25 cellular contexts compared by ENCODE assay signal in the genomic region with DNA sequence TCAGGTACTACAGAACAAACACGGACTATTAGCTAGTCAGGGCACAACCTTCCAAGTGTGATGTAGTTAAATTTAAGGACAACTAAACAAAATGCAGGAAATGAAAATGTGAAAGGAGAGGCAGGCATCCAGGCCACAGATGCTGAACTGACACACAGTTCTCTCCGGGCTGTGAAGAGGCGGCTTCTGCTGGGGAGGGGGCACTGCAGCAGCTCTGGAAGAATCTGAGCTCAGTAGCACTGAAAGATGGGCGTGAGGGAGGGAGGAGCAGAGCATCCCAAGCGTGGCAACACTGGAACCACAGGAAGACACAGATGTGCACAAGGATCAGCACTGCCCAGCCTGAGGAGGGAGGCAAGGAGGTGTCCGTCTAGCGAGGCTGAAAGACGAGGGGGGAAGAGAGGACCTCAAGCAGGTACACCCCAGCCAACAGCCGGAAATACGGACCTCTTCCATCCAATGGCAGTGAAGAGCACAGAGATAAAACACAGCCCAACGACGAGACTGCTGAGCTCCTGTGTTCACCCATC. TPM values are rescaled to one million over a fixed set of nuclear protein-coding genes. Genes with fewer than 3 reads are reported as not detected.
DNase-seq lines count a peak whose midpoint lies in the region; ATAC-seq and TF ChIP-seq lines count a peak whose summit lies in the region.
"Had no signal": no experiment of that assay in that cellular context is flagged by ENCODE, and none has a peak within 500 bp of the region (broad histone marks: within the 10 kb centered on the region; RNA-seq: fewer than 3 reads in every experiment).

No MANE protein-coding gene starts in this region.

- no peak overlapping the region for H3K4me3 ChIP-seq in Caco-2 (ENCODE audit: low read depth, low read length)
- H3K4me3 ChIP-seq: mucosa of descending colon, vagina had no signal

- CTCF ChIA-PET in activated CD4-positive, alpha-beta T cell treated with anti-CD3 and anti-CD28 coated beads, Interleukin-2, amount 10 ng/mL, durations not matched to agents 7 days and 5 days (lab: Charles Lee), result interaction anchor here (1.0 to 1.5 kb wide), 4 partner anchors 11 to 629 kb away, joined by 3 to 5 read pairs (median 4); a partner anchor contains a TSS
- CTCF ChIA-PET in Caco-2 (lab: Charles Lee), result interaction anchor here (0.7 kb wide), 1 partner anchor 21 kb away, joined by 3 read pairs; no protein-coding TSS in a partner anchor

- no peaks in the 10 kb centered on the region for H3K27me3 Mint-ChIP-seq in activated CD4-positive, alpha-beta T cell treated with anti-CD3 and anti-CD28 coated beads, Interleukin-2, amount 10 ng/mL, durations not matched to agents 24 days and 14 days
- no peaks in the 10 kb centered on the region for H3K27me3 Mint-ChIP-seq in activated CD4-positive, alpha-beta T cell treated with anti-CD3 and anti-CD28 coated beads, Interleukin-2, amount 10 ng/mL, durations not matched to agents 7 days and 5 days
- H3K27me3 Mint-ChIP-seq in Caco-2 (ENCODE audit: insufficient read depth, unreplicated experiment), result no peaks in the 10 kb centered on the region
- no peaks in the 10 kb centered on the region for H3K27me3 Mint-ChIP-seq in activated T-helper 17 cell treated with anti-CD3 and anti-CD28 coated beads, Interleukin-2, amount 50 U/mL, for 72 hours
- H3K27me3 Mint-ChIP-seq in neural crest cell (ENCODE audit: low read depth), result no peaks in the 10 kb centered on the region
- peaks cover 0 to 2% (median 0%) of the 10 kb centered on the region in 3 donors for H3K27me3 Mint-ChIP-seq in immature natural killer cell (ENCODE audit: low read depth in 3 of 3)
- H3K27me3 Mint-ChIP-seq: activated naive CD8-positive, alpha-beta T cell treated with anti-CD3 and anti-CD28 coated beads for 36 hours; B cell; IgD-negative memory B cell had no signal

- no peak for TF ChIP-seq CTCF in Caco-2 (IDR thresholded peaks at IDR 0.05; ENCODE audit: insufficient read depth in 1 of 2, low read depth in 1 of 2, low read length in 1 of 2, severe bottlenecking in 1 of 2, unreplicated experiment in 1 of 2)
- TF ChIP-seq CTCF in neural crest cell (conservative IDR thresholded peaks at IDR 0.05), result no peak

- peaks cover 12% of the 10 kb centered on the region for H3K4me1 Mint-ChIP-seq in activated CD4-positive, alpha-beta T cell treated with anti-CD3 and anti-CD28 coated beads, Interleukin-2, amount 10 ng/mL, durations not matched to agents 24 days and 14 days
- H3K4me1 Mint-ChIP-seq in activated CD4-positive, alpha-beta T cell treated with anti-CD3 and anti-CD28 coated beads, Interleukin-2, amount 10 ng/mL, durations not matched to agents 7 days and 5 days, result peaks cover 18% of the 10 kb centered on the region
- H3K4me1 Mint-ChIP-seq in Caco-2 (ENCODE audit: low read depth, unreplicated experiment), result no peaks in the 10 kb centered on the region
- peaks cover 16% of the 10 kb centered on the region for H3K4me1 Mint-ChIP-seq in activated T-helper 17 cell treated with anti-CD3 and anti-CD28 coated beads, Interleukin-2, amount 50 U/mL, for 72 hours
- peaks cover 14% of the 10 kb centered on the region for H3K4me1 Mint-ChIP-seq in neural crest cell
- H3K4me1 Mint-ChIP-seq in immature natural killer cell, result peaks cover 36 to 71% of the 10 kb centered on the region in 2 donors

- H3K4me1 ChIP-seq in Caco-2, result no peaks in the 10 kb centered on the region

- H3K9me3 Mint-ChIP-seq in activated CD4-positive, alpha-beta T cell treated with anti-CD3 and anti-CD28 coated beads, Interleukin-2, amount 10 ng/mL, durations not matched to agents 24 days and 14 days, result no peaks in the 10 kb centered on the region
- no peaks in the 10 kb centered on the region for H3K9me3 Mint-ChIP-seq in activated CD4-positive, alpha-beta T cell treated with anti-CD3 and anti-CD28 coated beads, Interleukin-2, amount 10 ng/mL, durations not matched to agents 7 days and 5 days
- H3K9me3 Mint-ChIP-seq in Caco-2 (ENCODE audit: unreplicated experiment) (no peaks in the 10 kb centered on the region), neural crest cell (no peaks in the 10 kb centered on the region), immature natural killer cell (no peaks in the 10 kb centered on the region)
- H3K9me3 Mint-ChIP-seq in activated T-helper 17 cell treated with anti-CD3 and anti-CD28 coated beads, Interleukin-2, amount 50 U/mL, for 72 hours, result no peaks in the 10 kb centered on the region
- H3K9me3 Mint-ChIP-seq: activated naive CD8-positive, alpha-beta T cell treated with anti-CD3 and anti-CD28 coated beads for 36 hours; IgD-negative memory B cell had no signal

- H3K9me3 ChIP-seq in Caco-2, result no peaks in the 10 kb centered on the region
- H3K9me3 ChIP-seq: mucosa of descending colon, vagina had no signal

- BruUV-seq in Caco-2 (replicated peaks; lab: Mats Ljungman, UMichigan), result no TSS peak

- H3K27ac Mint-ChIP-seq in activated CD4-positive, alpha-beta T cell treated with anti-CD3 and anti-CD28 coated beads, Interleukin-2, amount 10 ng/mL, durations not matched to agents 24 days and 14 days, result peak overlapping the region; percentile 23
- H3K27ac Mint-ChIP-seq in activated CD4-positive, alpha-beta T cell treated with anti-CD3 and anti-CD28 coated beads, Interleukin-2, amount 10 ng/mL, durations not matched to agents 7 days and 5 days, result no peak overlapping the region
- H3K27ac Mint-ChIP-seq in Caco-2 (ENCODE audit: unreplicated experiment), result peak overlapping the region; percentile 39
- peak overlapping the region; percentile 79 for H3K27ac Mint-ChIP-seq in activated T-helper 17 cell treated with anti-CD3 and anti-CD28 coated beads, Interleukin-2, amount 50 U/mL, for 72 hours
- H3K27ac Mint-ChIP-seq in neural crest cell (ENCODE audit: unreplicated experiment), result peak overlapping the region; percentile 35
- peak overlapping the region in 3 of 6 donors; percentile 31 to 43 (median 35) for H3K27ac Mint-ChIP-seq in immature natural killer cell
- H3K27ac Mint-ChIP-seq: activated naive CD8-positive, alpha-beta T cell treated with anti-CD3 and anti-CD28 coated beads for 36 hours; B cell had no signal

- intact Hi-C loops in activated CD4-positive, alpha-beta T cell treated with anti-CD3 and anti-CD28 coated beads, Interleukin-2, amount 10 ng/mL, durations not matched to agents 24 days and 14 days (cut with micrococcal nuclease), result no loop called here
- intact Hi-C loops in Caco-2 (cut with micrococcal nuclease; ENCODE audit: unreplicated experiment), result no loop called here

- H3K36me3 Mint-ChIP-seq in activated CD4-positive, alpha-beta T cell treated with anti-CD3 and anti-CD28 coated beads, Interleukin-2, amount 10 ng/mL, durations not matched to agents 24 days and 14 days (ENCODE audit: low read depth), result peaks cover 23% of the 10 kb centered on the region
- H3K36me3 Mint-ChIP-seq in activated CD4-positive, alpha-beta T cell treated with anti-CD3 and anti-CD28 coated beads, Interleukin-2, amount 10 ng/mL, durations not matched to agents 7 days and 5 days (ENCODE audit: low read depth), result peaks cover 11% of the 10 kb centered on the region
- H3K36me3 Mint-ChIP-seq in Caco-2 (ENCODE audit: insufficient read depth, unreplicated experiment) (peaks cover 27% of the 10 kb centered on the region), neural crest cell (ENCODE audit: low read depth) (no peaks in the 10 kb centered on the region), immature natural killer cell (peaks cover 0 to 3% (median 0%) of the 10 kb centered on the region in 3 donors)
- H3K36me3 Mint-ChIP-seq in activated T-helper 17 cell treated with anti-CD3 and anti-CD28 coated beads, Interleukin-2, amount 50 U/mL, for 72 hours (ENCODE audit: low read depth), result peaks cover 55% of the 10 kb centered on the region
- H3K36me3 Mint-ChIP-seq: IgD-negative memory B cell had no signal

- no peak for ATAC-seq in activated T-helper 17 cell treated with anti-CD3 and anti-CD28 coated beads, Interleukin-2, amount 50 U/mL, for 72 hours (replicated peaks)
- no peak for ATAC-seq in HG02981 (IDR thresholded peaks at IDR 0.05; ENCODE audit: unreplicated experiment)
- ATAC-seq: left ventricle myocardium superior, mucosa of descending colon had no signal

- no peak overlapping the region for H3K4me3 Mint-ChIP-seq in activated CD4-positive, alpha-beta T cell treated with anti-CD3 and anti-CD28 coated beads, Interleukin-2, amount 10 ng/mL, durations not matched to agents 24 days and 14 days
- H3K4me3 Mint-ChIP-seq in activated CD4-positive, alpha-beta T cell treated with anti-CD3 and anti-CD28 coated beads, Interleukin-2, amount 10 ng/mL, durations not matched to agents 7 days and 5 days, result no peak overlapping the region
- H3K4me3 Mint-ChIP-seq in Caco-2 (ENCODE audit: unreplicated experiment), result no peak overlapping the region
- no peak overlapping the region for H3K4me3 Mint-ChIP-seq in activated T-helper 17 cell treated with anti-CD3 and anti-CD28 coated beads, Interleukin-2, amount 50 U/mL, for 72 hours
- H3K4me3 Mint-ChIP-seq in neural crest cell, result no peak overlapping the region
- H3K4me3 Mint-ChIP-seq in immature natural killer cell, result no peak overlapping the region
- H3K4me3 Mint-ChIP-seq: activated naive CD8-positive, alpha-beta T cell treated with anti-CD3 and anti-CD28 coated beads for 36 hours; B cell had no signal

- POLR2A ChIA-PET in activated CD4-positive, alpha-beta T cell treated with anti-CD3 and anti-CD28 coated beads, Interleukin-2, amount 10 ng/mL, durations not matched to agents 7 days and 5 days (lab: Charles Lee), result no interaction called here
- POLR2A ChIA-PET in Caco-2 (lab: Charles Lee), result no interaction called here

- H3K36me3 ChIP-seq in Caco-2 (ENCODE audit: control insufficient read depth, insufficient read depth, low read length), result peaks cover 3% of the 10 kb centered on the region; the same call in 1 of the 2 replicates

- DNase-seq in activated CD4-positive, alpha-beta T cell treated with anti-CD3 and anti-CD28 coated beads, Interleukin-2, amount 10 ng/mL, durations not matched to agents 24 days and 14 days, result no peak
- no peak for DNase-seq in activated CD4-positive, alpha-beta T cell treated with anti-CD3 and anti-CD28 coated beads, Interleukin-2, amount 10 ng/mL, durations not matched to agents 7 days and 5 days
- no peak for DNase-seq in Caco-2
- DNase-seq in neural crest cell (ENCODE audit: low read depth, low spot score), result no peak
- no peak for DNase-seq in D341Med (ENCODE audit: low spot score)
- DNase-seq in immature natural killer cell, result no peak
- DNase-seq: 8988T; activated CD4-positive, alpha-beta T cell treated with anti-CD3 and anti-CD28 coated beads, Interleukin-2, amount 50 U/mL, for 1 hour; activated naive CD8-positive, alpha-beta T cell treated with anti-CD3 and anti-CD28 coated beads for 36 hours; activated T-cell treated with anti-CD3 and anti-CD28 coated beads for 4 hours; DMS 273 treated with DMSO at 0.1 percent for 48 hours; GDM1; left ventricle myocardium superior; MM.1S; mucosa of descending colon; NCI-H2171; NCI-H524 treated with DMSO at 0.1 percent for 48 hours; SHP77; stimulated activated CD8-positive, alpha-beta memory T cell treated with anti-CD3 and anti-CD28 coated beads, Interleukin-4, amount 100 ng/mL, for 48 hours; substantia nigra had no signal

- no peaks in the 10 kb centered on the region for H3K27me3 ChIP-seq in Caco-2 (replicated peaks; ENCODE audit: control insufficient read depth, insufficient read depth, low read length)
- H3K27me3 ChIP-seq: vagina had no signal

RNA-seq across cellular contexts. Expression of a gene that starts 11.4 kb away (rescaled TPM):
- total RNA-seq in activated CD4-positive, alpha-beta T cell treated with anti-CD3 and anti-CD28 coated beads, Interleukin-2, amount 10 ng/mL, durations not matched to agents 24 days and 14 days, result 49.6 and 52.3 TPM in 2 replicates
- total RNA-seq in activated CD4-positive, alpha-beta T cell treated with anti-CD3 and anti-CD28 coated beads, Interleukin-2, amount 10 ng/mL, durations not matched to agents 7 days and 5 days, result 10 to 100 TPM; 57.3 to 61.9 TPM
- total RNA-seq in Caco-2 (2022) (93.2 and 96.4 TPM in 2 replicates), neural crest cell (53.8 and 59.0 TPM in 2 replicates)
- 10 to 100 TPM; 44.0 to 54.4 TPM for total RNA-seq in activated T-helper 17 cell treated with anti-CD3 and anti-CD28 coated beads, Interleukin-2, amount 50 U/mL, for 72 hours
- polyA plus RNA-seq in immature natural killer cell, result 10 to 100 TPM; 34.9 to 49.6 (median 48.0) TPM

RNA-seq across cellular contexts. Expression of a gene that starts 39.6 kb away (rescaled TPM):
- total RNA-seq in activated CD4-positive, alpha-beta T cell treated with anti-CD3 and anti-CD28 coated beads, Interleukin-2, amount 10 ng/mL, durations not matched to agents 24 days and 14 days, result 16.4 and 17.6 TPM in 2 replicates
- 10 to 100 TPM in 1 of 2 experiments, 1 to 10 TPM in 1; 8.8 to 10.6 TPM for total RNA-seq in activated CD4-positive, alpha-beta T cell treated with anti-CD3 and anti-CD28 coated beads, Interleukin-2, amount 10 ng/mL, durations not matched to agents 7 days and 5 days
- total RNA-seq in Caco-2 (2022) (21.0 and 23.7 TPM in 2 replicates), neural crest cell (68.2 TPM in 2 replicates)
- 10 to 100 TPM in 1 of 2 donors, 1 to 10 TPM in 1; 9.9 to 14.6 TPM for total RNA-seq in activated T-helper 17 cell treated with anti-CD3 and anti-CD28 coated beads, Interleukin-2, amount 50 U/mL, for 72 hours
- 10 to 100 TPM in 2 of 3 donors, 1 to 10 TPM in 1; 6.9 to 13.8 (median 12.2) TPM for polyA plus RNA-seq in immature natural killer cell

RNA-seq across cellular contexts. Expression of a gene that starts 39.8 kb away (rescaled TPM):
- total RNA-seq in activated CD4-positive, alpha-beta T cell treated with anti-CD3 and anti-CD28 coated beads, Interleukin-2, amount 10 ng/mL, durations not matched to agents 24 days and 14 days, result not detected in 2 replicates
- under 1 TPM in 1 of 2 experiments, not detected in 1; 0.25 TPM for total RNA-seq in activated CD4-positive, alpha-beta T cell treated with anti-CD3 and anti-CD28 coated beads, Interleukin-2, amount 10 ng/mL, durations not matched to agents 7 days and 5 days
- total RNA-seq in Caco-2 (2022) (0.07 TPM in 1 of 2 replicates, not detected in the other), neural crest cell (0.20 and 0.35 TPM in 2 replicates)
- under 1 TPM in 1 of 2 donors, not detected in 1; 0.21 TPM for total RNA-seq in activated T-helper 17 cell treated with anti-CD3 and anti-CD28 coated beads, Interleukin-2, amount 50 U/mL, for 72 hours
- polyA plus RNA-seq in immature natural killer cell, result 1 to 10 TPM in 1 of 3 donors, not detected in 2; 2.6 TPM
- total RNA-seq: left ventricle myocardium superior, vagina had no signal
- polyA plus RNA-seq: IgD-negative memory B cell had no signal
